Comparison of ENCODE assay signal across 29 cellular contexts in the genomic region with DNA sequence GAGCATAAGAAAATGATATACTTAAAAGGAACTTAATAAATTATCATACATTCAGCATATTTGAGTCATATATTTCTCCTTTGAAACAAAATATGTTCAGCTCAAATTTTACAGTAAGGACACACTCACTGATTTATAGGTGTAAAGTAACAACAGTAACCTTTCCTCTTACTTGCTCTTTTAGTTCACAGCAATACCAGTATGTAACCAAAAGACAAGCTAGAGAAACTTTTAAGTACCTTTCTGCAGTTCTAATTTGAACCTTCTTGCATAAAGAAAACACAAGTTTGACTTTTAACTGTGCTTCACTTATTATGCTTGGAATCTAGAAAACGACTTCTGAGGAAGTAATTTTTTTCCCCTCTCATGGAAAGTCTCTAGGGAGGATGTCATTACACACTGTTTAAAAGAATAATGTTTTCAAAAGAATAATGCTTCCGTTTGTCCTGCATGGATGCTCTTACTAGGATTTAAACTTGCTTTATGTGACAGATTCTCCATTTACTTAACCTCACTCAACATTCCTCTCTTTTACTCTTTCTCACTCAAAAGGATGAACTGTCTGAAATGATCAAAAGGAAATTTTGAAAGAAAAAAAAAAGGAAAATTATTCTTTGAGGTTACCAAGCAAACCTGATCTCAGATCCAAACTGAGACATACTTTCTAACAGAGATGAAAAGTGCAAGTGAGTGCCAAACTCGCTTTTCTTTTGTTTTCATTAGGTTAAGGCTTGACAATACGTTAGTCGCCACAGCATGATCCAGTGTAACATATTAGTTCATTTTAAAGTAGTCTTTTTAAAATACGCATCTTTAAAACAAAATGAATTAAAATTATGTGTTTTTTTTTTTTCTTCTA. TPM values are rescaled to one million over a fixed set of nuclear protein-coding genes. Genes with fewer than 3 reads are reported as not detected.
DNase-seq lines count a peak whose midpoint lies in the region; ATAC-seq and TF ChIP-seq lines count a peak whose summit lies in the region.
"Had no signal": no experiment of that assay in that cellular context is flagged by ENCODE, and none has a peak within 500 bp of the region (broad histone marks: within the 10 kb centered on the region; RNA-seq: fewer than 3 reads in every experiment).

No MANE protein-coding gene starts in this region.

- H3K27me3 ChIP-seq in ACC112 (ENCODE audit: insufficient read depth, low read length) = no peaks in the 10 kb centered on the region
- H3K27me3 ChIP-seq: BE2C, body of pancreas, right atrium auricular region, upper lobe of right lung had no signal

- H3K27ac ChIP-seq in ACC112 (ENCODE audit: low read depth, low read length) = peak overlapping the region; percentile 51
- H3K27ac ChIP-seq: body of pancreas, HL-60, left ventricle myocardium inferior, right atrium auricular region, upper lobe of right lung had no signal

- H3K9me3 Mint-ChIP-seq in nephron = no peaks in the 10 kb centered on the region
- H3K9me3 Mint-ChIP-seq in activated T-helper 2 cell treated with anti-CD3 and anti-CD28 coated beads, Interferon-gamma antibody, Interleukin-2, Interleukin-4, amounts not matched to agents 10 μg/mL and 5 μg/mL and 100 μg/mL, durations not matched to agents 14 hours and 24 hours and 36 hours = no peaks in the 10 kb centered on the region
- H3K9me3 Mint-ChIP-seq: activated B cell treated with CpG ODN at 0.5 μM for 24 hours; activated naive CD8-positive, alpha-beta T cell treated with anti-CD3 and anti-CD28 coated beads, Interleukin-2, amount 10 ng/mL, durations not matched to agents 7 days and 5 days; immature natural killer cell had no signal

- peaks cover 28% of the 10 kb centered on the region for H3K4me1 ChIP-seq in ACC112 (ENCODE audit: control insufficient read depth, insufficient read depth, low read length, unreplicated experiment)
- H3K4me1 ChIP-seq: BE2C, body of pancreas, right atrium auricular region, upper lobe of right lung had no signal

- no peaks in the 10 kb centered on the region for H3K27me3 Mint-ChIP-seq in nephron (ENCODE audit: low read depth)
- peaks cover 31% of the 10 kb centered on the region for H3K27me3 Mint-ChIP-seq in activated T-helper 2 cell treated with anti-CD3 and anti-CD28 coated beads, Interferon-gamma antibody, Interleukin-2, Interleukin-4, amounts not matched to agents 10 μg/mL and 5 μg/mL and 100 μg/mL, durations not matched to agents 14 hours and 24 hours and 36 hours (ENCODE audit: low read depth)
- H3K27me3 Mint-ChIP-seq: activated B cell treated with CpG ODN at 0.5 μM for 24 hours had no signal

- no peak for ATAC-seq in HG02981 (IDR thresholded peaks at IDR 0.05; ENCODE audit: unreplicated experiment)
- ATAC-seq: body of pancreas, HepG2, mucosa of descending colon, upper lobe of right lung had no signal

- no peaks in the 10 kb centered on the region for H3K79me2 ChIP-seq in ACC112 (ENCODE audit: control insufficient read depth, insufficient read depth, low read length, unreplicated experiment)

- no peak for TF ChIP-seq CTCF in choroid plexus epithelial cell (conservative IDR thresholded peaks at IDR 0.05; ENCODE audit: low read depth, low read length)
- no peak for TF ChIP-seq CTCF in nephron (IDR thresholded peaks at IDR 0.05; ENCODE audit: unreplicated experiment in 3 of 3)

- H3K36me3 ChIP-seq in ACC112 (ENCODE audit: insufficient read depth, low read length) = peaks cover 8% of the 10 kb centered on the region
- H3K36me3 ChIP-seq: BE2C, upper lobe of right lung had no signal

- peak overlapping the region in 2 of 3 experiments; percentile 7 to 42 for H3K4me3 Mint-ChIP-seq in nephron
- no peak overlapping the region for H3K4me3 Mint-ChIP-seq in activated T-helper 2 cell treated with anti-CD3 and anti-CD28 coated beads, Interferon-gamma antibody, Interleukin-2, Interleukin-4, amounts not matched to agents 10 μg/mL and 5 μg/mL and 100 μg/mL, durations not matched to agents 14 hours and 24 hours and 36 hours (ENCODE audit: low read depth)
- H3K4me3 Mint-ChIP-seq: activated B cell treated with CpG ODN at 0.5 μM for 24 hours; activated naive CD8-positive, alpha-beta T cell treated with anti-CD3 and anti-CD28 coated beads, Interleukin-2, amount 10 ng/mL, durations not matched to agents 7 days and 5 days; immature natural killer cell had no signal

- H2AFZ ChIP-seq in ACC112 (ENCODE audit: low read length, unreplicated experiment) = no peak overlapping the region

- H3K4me3 ChIP-seq in ACC112 (ENCODE audit: low read depth, low read length) (peak overlapping the region; percentile 46), choroid plexus epithelial cell (ENCODE audit: low read depth, low read length) (no peak overlapping the region)
- H3K4me3 ChIP-seq: body of pancreas, left ventricle myocardium inferior, mucosa of descending colon, right atrium auricular region, upper lobe of right lung had no signal

- peaks cover 31% of the 10 kb centered on the region for H3K4me1 Mint-ChIP-seq in nephron
- no peaks in the 10 kb centered on the region for H3K4me1 Mint-ChIP-seq in activated T-helper 2 cell treated with anti-CD3 and anti-CD28 coated beads, Interferon-gamma antibody, Interleukin-2, Interleukin-4, amounts not matched to agents 10 μg/mL and 5 μg/mL and 100 μg/mL, durations not matched to agents 14 hours and 24 hours and 36 hours (ENCODE audit: low read depth)
- H3K4me1 Mint-ChIP-seq: activated naive CD8-positive, alpha-beta T cell treated with anti-CD3 and anti-CD28 coated beads, Interleukin-2, amount 10 ng/mL, durations not matched to agents 7 days and 5 days had no signal

- intact Hi-C loops in activated T-helper 2 cell treated with anti-CD3 and anti-CD28 coated beads, Interferon-gamma antibody, Interleukin-2, Interleukin-4, amounts not matched to agents 10 μg/mL and 5 μg/mL and 100 μg/mL, durations not matched to agents 14 hours and 24 hours and 36 hours (cut with micrococcal nuclease) = no loop called here

- H3K36me3 Mint-ChIP-seq in nephron (ENCODE audit: low read depth) = peaks cover 18% of the 10 kb centered on the region
- no peaks in the 10 kb centered on the region for H3K36me3 Mint-ChIP-seq in activated T-helper 2 cell treated with anti-CD3 and anti-CD28 coated beads, Interferon-gamma antibody, Interleukin-2, Interleukin-4, amounts not matched to agents 10 μg/mL and 5 μg/mL and 100 μg/mL, durations not matched to agents 14 hours and 24 hours and 36 hours (ENCODE audit: low read depth)
- H3K36me3 Mint-ChIP-seq: activated naive CD8-positive, alpha-beta T cell treated with anti-CD3 and anti-CD28 coated beads, Interleukin-2, amount 10 ng/mL, durations not matched to agents 7 days and 5 days; immature natural killer cell had no signal

- H3K27ac Mint-ChIP-seq in nephron = peak overlapping the region; percentile 58 to 81 (median 79)
- H3K27ac Mint-ChIP-seq in activated T-helper 2 cell treated with anti-CD3 and anti-CD28 coated beads, Interferon-gamma antibody, Interleukin-2, Interleukin-4, amounts not matched to agents 10 μg/mL and 5 μg/mL and 100 μg/mL, durations not matched to agents 14 hours and 24 hours and 36 hours = no peak overlapping the region
- H3K27ac Mint-ChIP-seq: activated B cell treated with CpG ODN at 0.5 μM for 24 hours; activated naive CD8-positive, alpha-beta T cell treated with anti-CD3 and anti-CD28 coated beads, Interleukin-2, amount 10 ng/mL, durations not matched to agents 7 days and 5 days; immature natural killer cell had no signal

- DNase-seq in LHCN-M2 (ENCODE audit: low read depth) (peak; percentile 47), choroid plexus epithelial cell (ENCODE audit: low read depth) (peak; percentile 39), dedifferentiated amniotic fluid mesenchymal stem cell (ENCODE audit: extremely low spot score) (no peak)
- no peak for DNase-seq in stimulated activated CD4-positive, alpha-beta T cell treated with anti-CD3 and anti-CD28 coated beads, Interleukin-4, amount 100 ng/mL, for 24 hours
- DNase-seq in activated T-helper 2 cell treated with anti-CD3 and anti-CD28 coated beads, Interferon-gamma antibody, Interleukin-2, Interleukin-4, amounts not matched to agents 10 μg/mL and 5 μg/mL and 100 μg/mL, durations not matched to agents 14 hours and 24 hours and 36 hours (ENCODE audit: low spot score) = no peak
- DNase-seq: activated B cell treated with CpG ODN at 0.5 μM for 24 hours; activated CD4-positive, alpha-beta T cell treated with anti-CD3 and anti-CD28 coated beads, Interleukin-2, amount 50 U/mL, for 4 hours; activated effector memory CD4-positive, alpha-beta T cell treated with Interleukin-2 at 50 U/mL for 16 hours; activated naive CD8-positive, alpha-beta T cell treated with anti-CD3 and anti-CD28 coated beads, Interleukin-2, amount 10 ng/mL, durations not matched to agents 7 days and 5 days; BE2C; body of pancreas; Calu3; immature natural killer cell; left ventricle myocardium inferior; mucosa of descending colon; NCI-H2171 treated with DMSO at 0.1 percent for 48 hours; NCI-H69; nucleus accumbens; stimulated activated CD4-positive, alpha-beta T cell treated with anti-CD3 and anti-CD28 coated beads, Interleukin-15, amount 100 ng/mL, for 24 hours; stimulated activated CD8-positive, alpha-beta memory T cell treated with anti-CD3 and anti-CD28 coated beads, Interleukin-4, amount 100 ng/mL, for 48 hours; T1000; upper lobe of right lung had no signal

RNA-seq across cellular contexts. Expression of a gene that starts 22.4 kb away (rescaled TPM):
- total RNA-seq in LHCN-M2 (2014; rRNA removed) = 2.7 and 3.9 TPM in 2 replicates
- polyA plus RNA-seq in LHCN-M2 (2012) = 6.3 TPM
- 8.6 and 9.7 TPM in 2 replicates for total RNA-seq in activated T-helper 2 cell treated with anti-CD3 and anti-CD28 coated beads, Interferon-gamma antibody, Interleukin-2, Interleukin-4, amounts not matched to agents 10 μg/mL and 5 μg/mL and 100 μg/mL, durations not matched to agents 14 hours and 24 hours and 36 hours
- total RNA-seq: A172, Calu3, HepG2 had no signal
- polyA plus RNA-seq: HepG2 had no signal

Comparison
In these comparisons a context has a peak if more than half of its experiments do, and no peak if none do; other contexts are left out.
1. DNase-seq: peak in LHCN-M2 (single experiment) and choroid plexus epithelial cell (single experiment); none in stimulated activated CD4-positive, alpha-beta T cell treated with anti-CD3 and anti-CD28 coated beads, Interleukin-4, amount 100 ng/mL, for 24 hours (single experiment), activated T-helper 2 cell treated with anti-CD3 and anti-CD28 coated beads, Interferon-gamma antibody, Interleukin-2, Interleukin-4, amounts not matched to agents 10 μg/mL and 5 μg/mL and 100 μg/mL, durations not matched to agents 14 hours and 24 hours and 36 hours (single experiment) and dedifferentiated amniotic fluid mesenchymal stem cell (single experiment).